In the genomic region with DNA sequence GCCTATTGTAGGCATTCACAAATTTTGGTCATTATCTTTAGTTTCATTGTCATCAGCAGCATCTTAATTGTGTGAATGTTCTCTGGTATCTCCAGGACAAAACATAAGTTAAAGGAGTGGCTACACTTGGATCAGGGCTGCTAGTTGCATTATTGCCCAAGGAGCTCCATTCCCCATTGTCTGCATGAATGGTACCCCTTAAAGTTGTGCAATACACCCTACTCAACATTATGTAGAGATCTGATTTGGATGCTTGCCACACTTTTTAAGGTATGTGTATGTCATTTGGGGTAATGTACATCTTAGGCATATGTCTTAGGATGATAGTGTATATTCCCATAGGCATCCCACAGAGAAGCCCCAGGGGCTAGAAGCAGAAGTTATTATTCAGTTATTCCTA, we compare ENCODE assay signal across 8 cellular contexts. TPM values are rescaled to one million over a fixed set of nuclear protein-coding genes. Genes with fewer than 3 reads are reported as not detected.
"Had no signal": no experiment of that assay in that cellular context is flagged by ENCODE, and none has a peak within 500 bp of the region (broad histone marks: within the 10 kb centered on the region; RNA-seq: fewer than 3 reads in every experiment).

No MANE protein-coding gene starts in this region.

- H3K27ac ChIP-seq: HL-60 had no signal

- H3K36me3 Mint-ChIP-seq: IgD-negative memory B cell had no signal

- FAIRE-seq: HTR-8/SVneo, K562 had no signal

- ATAC-seq: K562 had no signal

- H3K4me3 Mint-ChIP-seq: IgD-negative memory B cell had no signal

- H3K4me3 ChIP-seq: K562 had no signal

- H3K4me1 Mint-ChIP-seq: IgD-negative memory B cell had no signal

- H3K27ac Mint-ChIP-seq: IgD-negative memory B cell had no signal

- DNase-seq: KBM-7, KG1 had no signal

RNA-seq across cellular contexts. Expression of a gene that starts 2.9 kb away (rescaled TPM):
- total RNA-seq: HT-29, HT1080, K562 had no signal
- polyA plus RNA-seq: IgD-negative memory B cell, K562 had no signal
